Comparison of ENCODE assay signal across 8 cellular contexts in genomic region chr4:145481942-145482208, GRCh38. TPM values are rescaled to one million over a fixed set of nuclear protein-coding genes. Genes with fewer than 3 reads are reported as not detected.
A peak's percentile ranks its signal among the peaks of the same experiment; 100 is the strongest.
DNase-seq lines count a peak whose midpoint lies in the region; ATAC-seq and TF ChIP-seq lines count a peak whose summit lies in the region.

No MANE protein-coding gene starts in this region.

- H3K9me3 Mint-ChIP-seq in central memory CD8-positive, alpha-beta T cell, result no peaks in the 10 kb centered on the region

- CTCF ChIA-PET in AG04450 (lab: Charles Lee), result no interaction called here

- H3K27ac Mint-ChIP-seq in central memory CD8-positive, alpha-beta T cell (ENCODE audit: low read depth), result no peak overlapping the region

- DNase-seq in AG04450 (ENCODE audit: low read depth, low spot score) (no peak), AML-193 (lab: John Stamatoyannopoulos, UW) (no peak), GOT3 (lab: John Stamatoyannopoulos, UW) (no peak)
- DNase-seq in central memory CD8-positive, alpha-beta T cell (ENCODE audit: low spot score in 2 of 2), result no peak
- DNase-seq in activated CD4-positive, alpha-beta T cell treated with anti-CD3 and anti-CD28 coated beads, Interleukin-2, amount 50 U/mL, for 4 hours, result no peak

- H3K27me3 Mint-ChIP-seq in central memory CD8-positive, alpha-beta T cell, result peaks cover 20% of the 10 kb centered on the region

- no peak for TF ChIP-seq CTCF in AG04450 (IDR thresholded peaks at IDR 0.05; ENCODE audit: low read depth, low read length)

- H3K4me3 Mint-ChIP-seq in central memory CD8-positive, alpha-beta T cell, result no peak overlapping the region

- H3K4me3 ChIP-seq in AG04450 (ENCODE audit: low read depth, low read length) (peak overlapping the region; percentile 72), mucosa of stomach (ENCODE audit: low read length) (peak overlapping the region; percentile 37)

- POLR2A ChIA-PET in AG04450 (lab: Yijun Ruan, JAX), result interaction anchor here (0.6 to 1.1 kb wide), 3 partner anchors 43 to 251 kb away, joined by 4 to 12 read pairs (median 4); no protein-coding TSS in a partner anchor

- H3K9me3 ChIP-seq in AG04450 (ENCODE audit: control insufficient read depth, insufficient read depth, low read length), result no peaks in the 10 kb centered on the region
- no peaks in the 10 kb centered on the region for H3K9me3 ChIP-seq in mucosa of stomach (ENCODE audit: control insufficient read depth, low read length)

- ATAC-seq in HG02759 (IDR thresholded peaks at IDR 0.05; ENCODE audit: unreplicated experiment) (peak; percentile 29), GM21447 (IDR thresholded peaks at IDR 0.05; ENCODE audit: unreplicated experiment) (no peak)
- ATAC-seq in central memory CD8-positive, alpha-beta T cell (replicated peaks; ENCODE audit: extremely low read depth, poor library complexity, severe bottlenecking), result peak; percentile 33

- H3K4me1 ChIP-seq in mucosa of stomach (ENCODE audit: control insufficient read depth, insufficient read depth, low read length), result peaks cover 15% of the 10 kb centered on the region

- H3K9ac ChIP-seq in mucosa of stomach (ENCODE audit: low read length), result peak overlapping the region; percentile 94

- H3K27me3 ChIP-seq in AG04450 (ENCODE audit: control insufficient read depth, insufficient read depth, low read length), result no peaks in the 10 kb centered on the region
- no peaks in the 10 kb centered on the region for H3K27me3 ChIP-seq in mucosa of stomach (ENCODE audit: control insufficient read depth, insufficient read depth, low read length)

- no peaks in the 10 kb centered on the region for H3K36me3 ChIP-seq in mucosa of stomach (ENCODE audit: control insufficient read depth, insufficient read depth, low read length)

- H3K27ac ChIP-seq in AG04450 (ENCODE audit: low read depth, low read length), result peak overlapping the region; percentile 92

- no peaks in the 10 kb centered on the region for H3K36me3 Mint-ChIP-seq in central memory CD8-positive, alpha-beta T cell (ENCODE audit: insufficient read depth)

- H3K4me1 Mint-ChIP-seq in central memory CD8-positive, alpha-beta T cell, result peaks cover 11% of the 10 kb centered on the region

RNA-seq across cellular contexts. Expression of gene SMAD1, which starts 0.2 kb away (rescaled TPM):
- polyA plus RNA-seq in AG04450 (2011; rRNA removed), result 59.0 and 64.7 TPM in 2 replicates
- 54.4 and 60.0 TPM in 2 replicates for polyA minus RNA-seq in AG04450 (2011; rRNA and poly(A)+ RNA removed)
